Comparison of ENCODE assay signal across 24 cellular contexts in the genomic region with DNA sequence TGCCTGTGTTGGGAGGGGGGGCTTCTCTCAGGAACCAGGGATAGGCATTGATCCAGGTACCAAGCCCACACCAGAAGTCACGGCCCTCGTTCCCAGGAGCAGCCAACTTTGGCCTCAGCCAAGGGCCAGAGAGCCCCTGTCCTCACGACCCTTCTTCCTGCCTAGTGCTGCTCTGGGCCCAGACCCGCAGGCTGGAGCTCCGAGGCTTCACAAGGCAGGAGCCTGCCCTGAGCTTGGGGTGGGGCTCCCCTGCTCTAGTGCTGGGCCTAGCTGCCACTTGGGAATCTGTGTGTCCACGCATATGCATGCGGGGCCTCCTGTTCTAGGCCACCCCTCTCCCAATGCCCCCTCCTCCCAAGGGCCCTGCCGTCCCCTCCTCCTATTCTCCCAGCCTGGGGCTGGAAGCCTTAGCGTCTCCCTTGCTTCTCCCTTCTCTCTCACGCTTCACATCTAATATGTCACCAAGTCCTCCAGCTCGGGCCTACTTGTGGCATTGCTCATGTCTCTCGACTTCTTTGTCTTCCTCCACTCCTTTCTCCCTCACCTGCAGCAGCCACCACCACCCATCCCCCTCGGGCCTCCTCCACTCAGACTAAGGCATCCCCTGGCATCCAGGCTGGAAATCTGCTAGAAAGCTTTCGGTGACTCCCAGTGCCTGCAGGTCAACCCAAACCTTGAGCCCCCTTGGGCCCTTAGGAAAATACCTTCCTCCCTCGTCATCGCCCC. TPM values are rescaled to one million over a fixed set of nuclear protein-coding genes. Genes with fewer than 3 reads are reported as not detected.
"Had no signal": no experiment of that assay in that cellular context is flagged by ENCODE, and none has a peak within 500 bp of the region (broad histone marks: within the 10 kb centered on the region; RNA-seq: fewer than 3 reads in every experiment).

No MANE protein-coding gene starts in this region.

- H3K27ac ChIP-seq: body of pancreas, coronary artery, gastroesophageal sphincter, right atrium auricular region, suprapubic skin, tibial nerve had no signal

- H3K4me3 ChIP-seq: body of pancreas, coronary artery, gastroesophageal sphincter, right atrium auricular region, suprapubic skin, tibial nerve had no signal

- DNase-seq: activated CD4-positive, CD25-positive, alpha-beta regulatory T cell; activated CD8-positive, alpha-beta memory T cell treated with anti-CD3 and anti-CD28 coated beads, Interleukin-2, amount 10 ng/mL, durations not matched to agents 7 days and 5 days; activated CD8-positive, alpha-beta T cell treated with anti-CD3 and anti-CD28 coated beads, Interleukin-2, amount 10 ng/mL, durations not matched to agents 7 days and 5 days; activated naive CD4-positive, alpha-beta T cell; activated T-cell treated with anti-CD3 and anti-CD28 coated beads, Interleukin-2, amount 50 U/mL, for 48 hours; aorta; body of pancreas; effector memory CD8-positive, alpha-beta T cell; hippocampal formation; left colon; mammary epithelial cell; stimulated activated CD4-positive, alpha-beta T cell treated with anti-CD3 and anti-CD28 coated beads, Interleukin-15, amount 100 ng/mL, for 24 hours; stimulated activated naive CD4-positive, alpha-beta T cell had no signal

- H3K36me3 ChIP-seq: gastroesophageal sphincter, right atrium auricular region, suprapubic skin, tibial nerve had no signal

- FAIRE-seq: endothelial cell of umbilical vein, keratinocyte had no signal

- H3K9me3 ChIP-seq: body of pancreas, gastroesophageal sphincter, right atrium auricular region, suprapubic skin, tibial nerve had no signal

- ATAC-seq: activated CD4-positive, alpha-beta T cell treated with anti-CD3 and anti-CD28 coated beads for 36 hours; activated CD8-positive, alpha-beta memory T cell treated with anti-CD3 and anti-CD28 coated beads, Interleukin-2, amount 10 ng/mL, durations not matched to agents 7 days and 5 days; activated naive CD4-positive, alpha-beta T cell treated with anti-CD3 and anti-CD28 coated beads, Interleukin-2, amount 50 U/mL, for 72 hours; body of pancreas; effector memory CD8-positive, alpha-beta T cell; gastroesophageal sphincter; left colon had no signal

RNA-seq across cellular contexts. Expression of a gene that starts 3.4 kb away (rescaled TPM):
- total RNA-seq: activated CD4-positive, alpha-beta T cell treated with anti-CD3 and anti-CD28 coated beads for 36 hours; activated CD8-positive, alpha-beta memory T cell treated with anti-CD3 and anti-CD28 coated beads, Interleukin-2, amount 10 ng/mL, durations not matched to agents 7 days and 5 days; activated CD8-positive, alpha-beta T cell treated with anti-CD3 and anti-CD28 coated beads, Interleukin-2, amount 10 ng/mL, durations not matched to agents 7 days and 5 days; aorta; fibroblast of lung; fibroblast of villous mesenchyme; left colon; right atrium auricular region; suprapubic skin; tibial nerve had no signal
- polyA plus RNA-seq: aorta, fibroblast of lung, keratinocyte had no signal
